In genomic region chr10:1037098-1037497, GRCh38 we compare ENCODE assay signal across 1 cellular context.
TF ChIP-seq lines count a peak whose summit lies in the region.

No MANE protein-coding gene starts in this region.

TF ChIP-seq in GM12878, 131 proteins besides CTCF, POLR2A, EP300 and RAD21:
- no peak for TF ChIP-seq CHD2 (IDR thresholded peaks at IDR 0.05; ENCODE audit: borderline replicate concordance, low read depth, low read length)
- TF ChIP-seq, protein P1, sequence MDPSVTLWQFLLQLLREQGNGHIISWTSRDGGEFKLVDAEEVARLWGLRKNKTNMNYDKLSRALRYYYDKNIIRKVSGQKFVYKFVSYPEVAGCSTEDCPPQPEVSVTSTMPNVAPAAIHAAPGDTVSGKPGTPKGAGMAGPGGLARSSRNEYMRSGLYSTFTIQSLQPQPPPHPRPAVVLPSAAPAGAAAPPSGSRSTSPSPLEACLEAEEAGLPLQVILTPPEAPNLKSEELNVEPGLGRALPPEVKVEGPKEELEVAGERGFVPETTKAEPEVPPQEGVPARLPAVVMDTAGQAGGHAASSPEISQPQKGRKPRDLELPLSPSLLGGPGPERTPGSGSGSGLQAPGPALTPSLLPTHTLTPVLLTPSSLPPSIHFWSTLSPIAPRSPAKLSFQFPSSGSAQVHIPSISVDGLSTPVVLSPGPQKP (IDR thresholded peaks at IDR 0.05; ENCODE audit: low read depth, low read length): no peak
- TF ChIP-seq ZBTB33 (IDR thresholded peaks at IDR 0.05): no peak
- TF ChIP-seq, protein P2, sequence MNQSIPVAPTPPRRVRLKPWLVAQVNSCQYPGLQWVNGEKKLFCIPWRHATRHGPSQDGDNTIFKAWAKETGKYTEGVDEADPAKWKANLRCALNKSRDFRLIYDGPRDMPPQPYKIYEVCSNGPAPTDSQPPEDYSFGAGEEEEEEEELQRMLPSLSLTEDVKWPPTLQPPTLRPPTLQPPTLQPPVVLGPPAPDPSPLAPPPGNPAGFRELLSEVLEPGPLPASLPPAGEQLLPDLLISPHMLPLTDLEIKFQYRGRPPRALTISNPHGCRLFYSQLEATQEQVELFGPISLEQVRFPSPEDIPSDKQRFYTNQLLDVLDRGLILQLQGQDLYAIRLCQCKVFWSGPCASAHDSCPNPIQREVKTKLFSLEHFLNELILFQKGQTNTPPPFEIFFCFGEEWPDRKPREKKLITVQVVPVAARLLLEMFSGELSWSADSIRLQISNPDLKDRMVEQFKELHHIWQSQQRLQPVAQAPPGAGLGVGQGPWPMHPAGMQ (IDR thresholded peaks at IDR 0.05; ENCODE audit: borderline replicate concordance): no peak
- TF ChIP-seq TBL1XR1 (IDR thresholded peaks at IDR 0.05; ENCODE audit: low read depth, low read length): no peak
